ENCODE assay signal across 18 cellular contexts in the genomic region with DNA sequence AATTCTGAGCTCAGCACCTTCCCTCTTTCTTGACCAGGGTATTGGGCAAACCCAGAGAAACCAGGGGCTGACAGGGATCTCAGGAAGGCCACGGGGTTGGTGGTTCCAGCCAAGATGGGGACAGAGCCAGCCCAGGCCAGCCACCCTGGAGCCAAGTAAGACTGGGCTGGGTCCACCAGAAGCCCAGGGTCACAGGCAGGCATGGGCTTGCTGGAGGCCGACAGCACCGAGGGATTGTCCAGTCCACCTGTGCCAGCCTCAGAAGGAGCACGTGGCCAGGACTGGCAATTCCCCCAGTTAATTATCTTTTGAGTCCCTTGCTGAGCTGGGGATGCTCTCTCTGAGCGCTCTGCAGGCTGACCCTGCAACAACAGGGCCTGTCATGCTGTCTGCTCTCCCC.
DNase-seq lines count a peak whose midpoint lies in the region; ATAC-seq and TF ChIP-seq lines count a peak whose summit lies in the region.
"Had no signal": no experiment of that assay in that cellular context is flagged by ENCODE, and none has a peak within 500 bp of the region (broad histone marks: within the 10 kb centered on the region; RNA-seq: fewer than 3 reads in every experiment).

No MANE protein-coding gene starts in this region.

- peaks cover 23 to 27% of the 10 kb centered on the region in 2 donors for H3K4me1 ChIP-seq in gastrocnemius medialis

- DNase-seq in NCI-H2227 (lab: John Stamatoyannopoulos, UW; ENCODE audit: unreplicated experiment), result peak; percentile 56
- DNase-seq in NCI-H2227 treated with DMSO at 0.1 percent for 48 hours (lab: John Stamatoyannopoulos, UW), result no peak
- peak in 23 of 42 donors; percentile 27 to 75 (median 62) for DNase-seq in head of caudate nucleus
- DNase-seq in gastrocnemius medialis, result peak in 1 of 2 donors; percentile 52
- DNase-seq in effector CD8-positive, alpha-beta T cell (lab: John Stamatoyannopoulos, UW), result no peak
- DNase-seq in A172 (ENCODE audit: low spot score), result no peak
- DNase-seq: COR-L47, H7, Karpas-422, MM.1S, NCI-H1105, NCI-H1694 treated with DMSO at 0.1 percent for 48 hours, NCI-H446 treated with DMSO at 0.1 percent for 48 hours, NCI-H748 treated with DMSO at 0.1 percent for 48 hours, Peyer's patch had no signal

- TF ChIP-seq POLR2A in gastrocnemius medialis (IDR thresholded peaks at IDR 0.05), result no peak

- in situ Hi-C loops in gastrocnemius medialis (cut with MboI; ENCODE audit: low sequenced_read_pairs in 4 of 4), result no loop called here

- H3K27me3 ChIP-seq in gastrocnemius medialis, result no peaks in the 10 kb centered on the region
- H3K27me3 ChIP-seq: Peyer's patch had no signal

- peaks cover 0 to 16% of the 10 kb centered on the region in 2 donors for H3K36me3 ChIP-seq in gastrocnemius medialis

- H3K27ac ChIP-seq in angular gyrus (ENCODE audit: low read depth, low read length), result peak overlapping the region; percentile 15
- peak overlapping the region in 3 of 4 donors; percentile 7 to 43 (median 11) for H3K27ac ChIP-seq in gastrocnemius medialis
- H3K27ac ChIP-seq: 22Rv1, Peyer's patch had no signal

- H3K4me3 ChIP-seq in gastrocnemius medialis, result no peak overlapping the region
- H3K4me3 ChIP-seq: Peyer's patch had no signal

- intact Hi-C loops in head of caudate nucleus (cut with DNase I), result no loop called here
- intact Hi-C loops in gastrocnemius medialis (cut with DNase I; ENCODE audit: low total_unique reads), result loop anchor here (10.0 kb wide), 1 partner anchor 123 kb away; no protein-coding TSS in a partner anchor

- no peak for ATAC-seq in gastrocnemius medialis
- ATAC-seq in GM18511 (IDR thresholded peaks at IDR 0.05; ENCODE audit: unreplicated experiment), result no peak

- no peak for TF ChIP-seq CTCF in gastrocnemius medialis (IDR thresholded peaks at IDR 0.05 in 4 of 5, conservative IDR thresholded peaks at IDR 0.05 in 1 of 5)

- no peaks in the 10 kb centered on the region for H3K9me3 ChIP-seq in gastrocnemius medialis
- H3K9me3 ChIP-seq: Peyer's patch had no signal

Comparison
In these comparisons a context has a peak if more than half of its experiments do, and no peak if none do; other contexts are left out.
1. DNase-seq: peak in NCI-H2227 (single experiment) and head of caudate nucleus (23 of 42); none in NCI-H2227 treated with DMSO at 0.1 percent for 48 hours (single experiment), effector CD8-positive, alpha-beta T cell (single experiment) and A172 (single experiment).